8 cellular contexts compared by ENCODE assay signal in the genomic region with DNA sequence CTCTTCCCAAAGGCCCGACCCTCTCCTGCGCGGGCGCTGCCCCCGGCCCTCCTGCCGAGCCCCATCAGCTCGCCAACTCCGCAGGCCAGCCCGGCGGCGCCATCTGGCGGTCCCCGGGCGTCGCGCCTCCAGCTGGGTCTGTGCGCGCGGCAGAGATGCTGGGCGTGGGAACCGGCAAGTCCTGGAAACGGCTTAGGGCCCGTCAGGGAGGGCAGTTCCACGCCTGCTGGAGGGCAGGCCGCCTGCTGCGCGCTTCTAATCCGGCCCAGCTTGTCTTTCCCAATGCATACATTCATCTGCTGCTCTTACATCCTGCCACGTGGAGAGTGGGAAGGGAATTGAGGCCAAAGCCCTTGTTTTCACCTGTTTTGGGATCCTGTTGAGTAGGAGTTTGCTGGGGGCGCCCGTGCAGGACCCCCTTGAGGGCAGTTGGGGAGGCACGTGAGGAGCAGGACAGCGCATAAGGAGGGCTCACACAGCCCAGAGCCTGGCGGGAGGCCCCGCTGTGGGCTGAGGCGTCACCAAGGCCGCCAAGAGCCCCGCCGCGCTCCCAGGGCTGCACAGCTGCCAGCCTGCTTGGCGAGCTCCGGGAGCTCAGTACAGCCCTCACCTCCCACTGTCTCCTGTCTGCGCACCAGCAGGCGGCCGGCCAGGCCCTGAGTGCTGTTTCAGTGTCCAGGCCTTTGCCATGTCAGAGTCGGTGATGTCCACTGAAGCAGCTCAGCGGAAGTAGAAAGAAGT.
DNase-seq lines count a peak whose midpoint lies in the region; ATAC-seq and TF ChIP-seq lines count a peak whose summit lies in the region.

No MANE protein-coding gene starts in this region.

- 0 out of 2 replicates have a peak, but pooled peaks cover 6% of the 10 kb centered on the region for H4K20me1 ChIP-seq in BLaER1
- no peaks in the 10 kb centered on the region for H4K20me1 ChIP-seq in H9 (ENCODE audit: control insufficient read depth, insufficient read depth, insufficient read length)

- no peak overlapping the region for H2AK5ac ChIP-seq in H9 (ENCODE audit: insufficient read length, low read length)

- H3K23ac ChIP-seq in H9 (ENCODE audit: insufficient read length, low read depth, low read length), result no peak overlapping the region

- H3K79me2 ChIP-seq in H9 (ENCODE audit: insufficient read depth, low read length), result no peaks in the 10 kb centered on the region

- no peak overlapping the region for H4K91ac ChIP-seq in H9 (ENCODE audit: insufficient read length, low read depth, low read length)

- intact Hi-C loops in gastrocnemius medialis (cut with DNase I; ENCODE audit: low total_unique reads), result no loop called here

- peak overlapping the region; percentile 67 for H3K4me2 ChIP-seq in BLaER1
- no peak overlapping the region for H3K4me2 ChIP-seq in H9 (ENCODE audit: insufficient read depth, insufficient read length, low read length)

- TF ChIP-seq CTCF in H9 (conservative IDR thresholded peaks at IDR 0.05) (peak; percentile 95), RWPE2 (IDR thresholded peaks at IDR 0.05; ENCODE audit: poor library complexity, severe bottlenecking) (peak; percentile 98), gastrocnemius medialis (IDR thresholded peaks at IDR 0.05 in 4 of 5, conservative IDR thresholded peaks at IDR 0.05 in 1 of 5) (peak; percentile 17 to 53 (median 46))

- ATAC-seq in RWPE2 (ENCODE audit: low read depth), result peak; percentile 85
- no peak for ATAC-seq in gastrocnemius medialis
- ATAC-seq in HG02840 (IDR thresholded peaks at IDR 0.05; ENCODE audit: low FRiP score, unreplicated experiment), result no peak

- no peak overlapping the region for H3T11ph ChIP-seq in H9 (ENCODE audit: low read length)

- no peak overlapping the region for H2BK12ac ChIP-seq in H9 (ENCODE audit: insufficient read length, low read depth, low read length)

- peaks cover 0 to 6% (median 0%) of the 10 kb centered on the region in 3 experiments; a peak in 2 of 7 replicates for H3K36me3 Mint-ChIP-seq in H9 (ENCODE audit: insufficient read depth in 1 of 3, low read depth in 3 of 3)

- H3K4ac ChIP-seq in H9 (ENCODE audit: low read depth, low read length), result no peak overlapping the region

- H3K4me1 ChIP-seq in BLaER1, result peaks cover 5% of the 10 kb centered on the region; the same call in 1 of the 2 replicates
- peaks cover 2% of the 10 kb centered on the region; the same call in 1 of the 2 replicates for H3K4me1 ChIP-seq in H9 (ENCODE audit: insufficient read depth, low read length)
- no peaks in the 10 kb centered on the region for H3K4me1 ChIP-seq in RWPE2 (ENCODE audit: insufficient read depth, poor library complexity, severe bottlenecking)
- no peaks in the 10 kb centered on the region for H3K4me1 ChIP-seq in gastrocnemius medialis

- no CpG with 5 or more reads among the region's 47 CpGs for WGBS in H9 (ENCODE audit: extremely low coverage, insufficient read length, low lambda C conversion rate)

- peaks cover 44% of the 10 kb centered on the region; the same call in 1 of the 2 replicates for H3K36me3 ChIP-seq in BLaER1
- peaks cover 4% of the 10 kb centered on the region; the same call in 1 of the 2 replicates for H3K36me3 ChIP-seq in RWPE2 (ENCODE audit: low read depth)
- H3K36me3 ChIP-seq in gastrocnemius medialis, result no peaks in the 10 kb centered on the region

- H3K14ac ChIP-seq in H9 (ENCODE audit: insufficient read depth, low read length), result no peak overlapping the region

- no peaks in the 10 kb centered on the region for H3K79me1 ChIP-seq in H9 (ENCODE audit: insufficient read depth, low read depth, low read length, poor library complexity, severe bottlenecking)

- no peak overlapping the region for H4K5ac ChIP-seq in H9 (ENCODE audit: insufficient read length, low read depth, low read length)

- H2BK15ac ChIP-seq in H9 (ENCODE audit: low read depth, low read length), result no peak overlapping the region

- H3K23me2 ChIP-seq in H9 (ENCODE audit: insufficient read length, low read depth, low read length, poor library complexity, severe bottlenecking), result no peaks in the 10 kb centered on the region

- H3K4me3 ChIP-seq in BLaER1 (no peak overlapping the region), RWPE2 (ENCODE audit: severe bottlenecking) (no peak overlapping the region), gastrocnemius medialis (peak overlapping the region in 3 of 4 donors; percentile 25 to 37 (median 29))

- no peak overlapping the region for H2BK120ac ChIP-seq in H9 (ENCODE audit: low read depth, low read length, poor library complexity, severe bottlenecking)

- H3K27ac ChIP-seq in BLaER1 (no peak overlapping the region), H9 (ENCODE audit: insufficient read length, low read depth, low read length) (no peak overlapping the region), RWPE2 (ENCODE audit: poor library complexity, severe bottlenecking) (no peak overlapping the region), gastrocnemius medialis (no peak overlapping the region)

- no peak overlapping the region for H2BK20ac ChIP-seq in H9 (ENCODE audit: low read depth, low read length, poor library complexity, severe bottlenecking)

- H3K27ac Mint-ChIP-seq in H9, result no peak overlapping the region

- no peak overlapping the region for H3K9ac ChIP-seq in BLaER1
- no peak overlapping the region for H3K9ac ChIP-seq in H9 (ENCODE audit: extremely low read depth, insufficient read length, low read length)

- H3K9me3 Mint-ChIP-seq in H9, result no peaks in the 10 kb centered on the region; a peak in 1 of 5 replicates

- H3K27me3 Mint-ChIP-seq in H9 (ENCODE audit: low read depth), result peaks cover 2% of the 10 kb centered on the region; the same call in 1 of the 2 replicates

- peak overlapping the region in 1 of 2 experiments; percentile 39; a peak in 3 of 5 replicates for H3K4me3 Mint-ChIP-seq in H9

- DNase-seq in H9, result peak; percentile 91
- peak; percentile 57 for DNase-seq in RWPE2 (ENCODE audit: low spot score)
- DNase-seq in amygdala (lab: John Stamatoyannopoulos, UW), result peak in 52 of 56 donors; percentile 13 to 84 (median 62)
- DNase-seq in hippocampal formation (lab: John Stamatoyannopoulos, UW), result peak; percentile 52 to 75
- DNase-seq in gastrocnemius medialis, result no peak
- no peak for DNase-seq in NCI-H2171 (lab: John Stamatoyannopoulos, UW)

- no peak for TF ChIP-seq POLR2A in gastrocnemius medialis (IDR thresholded peaks at IDR 0.05)

- H3K56ac ChIP-seq in H9 (ENCODE audit: insufficient read length, low read depth, low read length), result no peak overlapping the region

- H2AFZ ChIP-seq in H9 (ENCODE audit: low read length), result no peak overlapping the region

- no peak overlapping the region for H2BK5ac ChIP-seq in H9 (ENCODE audit: insufficient read length, low read length)

- no peak overlapping the region for H3K18ac ChIP-seq in H9 (ENCODE audit: insufficient read length, low read depth, low read length)

- in situ Hi-C loops in gastrocnemius medialis (cut with MboI; ENCODE audit: low sequenced_read_pairs in 4 of 4), result no loop called here

- H3K9me3 ChIP-seq in BLaER1 (no peaks in the 10 kb centered on the region), H9 (ENCODE audit: control insufficient read depth, low read depth, low read length) (no peaks in the 10 kb centered on the region), RWPE2 (ENCODE audit: severe bottlenecking) (no peaks in the 10 kb centered on the region), gastrocnemius medialis (no peaks in the 10 kb centered on the region)

- H4K8ac ChIP-seq in H9 (replicated peaks; ENCODE audit: insufficient read length, low read depth, low read length), result no peak overlapping the region

- H3K27me3 ChIP-seq in BLaER1, result no peaks in the 10 kb centered on the region; the same call in 1 of the 2 replicates
- H3K27me3 ChIP-seq in H9 (ENCODE audit: insufficient read depth, low read length), result no peaks in the 10 kb centered on the region
- H3K27me3 ChIP-seq in RWPE2 (ENCODE audit: insufficient read depth, poor library complexity, severe bottlenecking), result no peaks in the 10 kb centered on the region
- H3K27me3 ChIP-seq in gastrocnemius medialis, result peaks cover 0 to 3% (median 3%) of the 10 kb centered on the region in 3 donors

- peaks cover 24 to 38% of the 10 kb centered on the region in 2 experiments for H3K4me1 Mint-ChIP-seq in H9

Comparison
In these comparisons a context has a peak if more than half of its experiments do, and no peak if none do; other contexts are left out.
1. H3K4me3 ChIP-seq: peak in gastrocnemius medialis (3 of 4); none in BLaER1 (single experiment) and RWPE2 (single experiment).
2. DNase-seq: peak in H9 (single experiment), RWPE2 (single experiment), amygdala (52 of 56) and hippocampal formation (2 of 2); none in gastrocnemius medialis (0 of 2) and NCI-H2171 (single experiment).
3. CTCF ChIP-seq: peak in every context shown above with its lines; median percentile 98 in RWPE2; 95 in H9; 46 in gastrocnemius medialis.